ENCODE assay signal across 20 cellular contexts in genomic region chr20:34190262-34190661, GRCh38. TPM values are rescaled to one million over a fixed set of nuclear protein-coding genes. Genes with fewer than 3 reads are reported as not detected.
"Had no signal": no experiment of that assay in that cellular context is flagged by ENCODE, and none has a peak within 500 bp of the region (broad histone marks: within the 10 kb centered on the region; RNA-seq: fewer than 3 reads in every experiment).

No MANE protein-coding gene starts in this region.

- H3K27me3 ChIP-seq: gastrocnemius medialis, hepatocyte, right atrium auricular region, suprapubic skin had no signal

- H3K4me1 ChIP-seq: gastrocnemius medialis, right atrium auricular region, tibial artery had no signal

- H3K79me2 ChIP-seq: hepatocyte had no signal

- H3K36me3 ChIP-seq: esophagus squamous epithelium, gastrocnemius medialis, left ventricle myocardium inferior, right atrium auricular region, suprapubic skin, tibial artery had no signal

- H3K27ac ChIP-seq: epithelial cell of prostate, esophagus squamous epithelium, gastrocnemius medialis, hepatocyte, left ventricle myocardium inferior, right atrium auricular region, suprapubic skin, tibial artery had no signal

- H3K9me3 ChIP-seq: esophagus squamous epithelium, gastrocnemius medialis, left ventricle myocardium inferior, right atrium auricular region, suprapubic skin, tibial artery had no signal

- DNase-seq: effector CD4-positive, alpha-beta T cell; esophagus squamous epithelium had no signal

- H2AFZ ChIP-seq: hepatocyte had no signal

- H3K4me2 ChIP-seq: hepatocyte, smooth muscle cell had no signal

- H3K4me3 ChIP-seq: esophagus squamous epithelium, gastrocnemius medialis, hepatocyte, left ventricle myocardium inferior, lung, right atrium auricular region, smooth muscle cell, suprapubic skin, tibial artery had no signal

RNA-seq across cellular contexts. Expression of gene ASIP, which starts 51.0 kb away (rescaled TPM):
- total RNA-seq: activated CD8-positive, alpha-beta memory T cell treated with anti-CD3 and anti-CD28 coated beads for 36 hours; activated T-helper 17 cell treated with anti-CD3 and anti-CD28 coated beads, Interleukin-2, amount 50 U/mL, for 72 hours; bronchial epithelial cell; dermis blood vessel endothelial cell; esophagus squamous epithelium; gastrocnemius medialis; hepatocyte; lung; mesothelial cell of epicardium; naive thymus-derived CD4-positive, alpha-beta T cell; neural crest cell; occipital lobe; pulmonary artery endothelial cell; smooth muscle cell; suprapubic skin had no signal
